Comparison of ENCODE assay signal across 8 cellular contexts in genomic region chr17:71472809-71473789, GRCh38.
DNase-seq lines count a peak whose midpoint lies in the region; ATAC-seq and TF ChIP-seq lines count a peak whose summit lies in the region.

No MANE protein-coding gene starts in this region.

- H3K9me3 ChIP-seq in Peyer's patch (no peaks in the 10 kb centered on the region), aorta (ENCODE audit: control insufficient read depth, low read length) (no peaks in the 10 kb centered on the region)

- no peaks in the 10 kb centered on the region for H3K4me1 ChIP-seq in Peyer's patch
- H3K4me1 ChIP-seq in aorta (ENCODE audit: control insufficient read depth in 1 of 2, insufficient read depth in 2 of 2, low read length in 2 of 2), result no peaks in the 10 kb centered on the region

- no peaks in the 10 kb centered on the region for H3K27me3 Mint-ChIP-seq in brain

- ATAC-seq in HG02623 (IDR thresholded peaks at IDR 0.05; ENCODE audit: unreplicated experiment) (peak; percentile 61), HG03196 (IDR thresholded peaks at IDR 0.05; ENCODE audit: unreplicated experiment) (no peak), aorta (ENCODE audit: low FRiP score) (no peak)

- H3K36me3 Mint-ChIP-seq in brain, result no peaks in the 10 kb centered on the region

- peaks cover 16% of the 10 kb centered on the region for H3K4me1 Mint-ChIP-seq in brain

- no peaks in the 10 kb centered on the region for H3K36me3 ChIP-seq in Peyer's patch
- H3K36me3 ChIP-seq in aorta (ENCODE audit: control insufficient read depth in 1 of 2, insufficient read depth in 2 of 2, low read length in 1 of 2), result no peaks in the 10 kb centered on the region

- H3K4me3 Mint-ChIP-seq in brain, result no peak overlapping the region

- H3K27ac ChIP-seq in Peyer's patch (no peak overlapping the region), aorta (ENCODE audit: low read depth in 1 of 2, low read length in 2 of 2) (no peak overlapping the region)

- no peak overlapping the region for H3K4me3 ChIP-seq in Peyer's patch
- H3K4me3 ChIP-seq in aorta (ENCODE audit: low read length in 2 of 2), result no peak overlapping the region

- DNase-seq in ELF-1 (ENCODE audit: low read depth, low spot score), result peak; percentile 71
- peak; percentile 46 for DNase-seq in NCI-H2171 (lab: John Stamatoyannopoulos, UW)
- DNase-seq in kidney glomerular epithelial cell (lab: John Stamatoyannopoulos, UW), result peak; percentile 67
- DNase-seq in Peyer's patch, result no peak
- no peak for DNase-seq in aorta

- H3K9me3 Mint-ChIP-seq in brain, result peaks cover 0 to 10% (median 0%) of the 10 kb centered on the region in 5 experiments

- peak overlapping the region in 1 of 5 experiments; percentile 18 for H3K27ac Mint-ChIP-seq in brain

- peak; percentile 65 to 82 for TF ChIP-seq CTCF in brain (conservative IDR thresholded peaks at IDR 0.05)
- TF ChIP-seq CTCF in Peyer's patch (IDR thresholded peaks at IDR 0.05), result peak in 3 of 6 experiments; percentile 68 to 71 (median 70)

- no peaks in the 10 kb centered on the region for H3K27me3 ChIP-seq in Peyer's patch
- H3K27me3 ChIP-seq in aorta (ENCODE audit: control insufficient read depth in 1 of 2, insufficient read depth in 2 of 2, low read length in 1 of 2), result no peaks in the 10 kb centered on the region

- intact Hi-C loops in aorta (cut with DNase I), result no loop called here

- WGBS in aorta, 2 donors, result 25 to 27% methylated on average over 7 of the region's 7 CpGs

- TF ChIP-seq POLR2A in Peyer's patch (IDR thresholded peaks at IDR 0.05), result no peak

Comparison
In these comparisons a context has a peak if more than half of its experiments do, and no peak if none do; other contexts are left out.
1. DNase-seq: peak in ELF-1 (single experiment), NCI-H2171 (single experiment) and kidney glomerular epithelial cell (single experiment); none in Peyer's patch (0 of 3) and aorta (0 of 2).